Comparison of ENCODE assay signal across 20 cellular contexts in genomic region chr4:109699553-109700225, GRCh38. TPM values are rescaled to one million over a fixed set of nuclear protein-coding genes. Genes with fewer than 3 reads are reported as not detected.
DNase-seq lines count a peak whose midpoint lies in the region; ATAC-seq, FAIRE-seq and TF ChIP-seq lines count a peak whose summit lies in the region.
"Had no signal": no experiment of that assay in that cellular context is flagged by ENCODE, and none has a peak within 500 bp of the region (broad histone marks: within the 10 kb centered on the region; RNA-seq: fewer than 3 reads in every experiment).

No MANE protein-coding gene starts in this region.

- TF ChIP-seq POLR2A in HepG2 (IDR thresholded peaks at IDR 0.05; ENCODE audit: insufficient read depth in 1 of 2, low read depth in 2 of 2, low read length in 2 of 2), result no peak

- H3K4me1 ChIP-seq in liver (ENCODE audit: control insufficient read depth in 4 of 4, insufficient read depth in 4 of 4, low read length in 3 of 4), result peaks cover 5 to 24% (median 15%) of the 10 kb centered on the region in 4 donors
- peaks cover 37% of the 10 kb centered on the region for H3K4me1 ChIP-seq in HepG2 (ENCODE audit: insufficient read depth, low read length)

- H3K9ac ChIP-seq in liver (ENCODE audit: low read depth in 1 of 2, low read length in 2 of 2) (no peak overlapping the region), HepG2 (ENCODE audit: insufficient read depth, low read depth, low read length) (no peak overlapping the region)

- POLR2A ChIA-PET in HepG2 (lab: Yijun Ruan, JAX), result no interaction called here

- ATAC-seq in HepG2, result no peak
- ATAC-seq in left lobe of liver, result peak; percentile 7
- ATAC-seq in HG03469 (IDR thresholded peaks at IDR 0.05; ENCODE audit: unreplicated experiment), result no peak
- ATAC-seq: gastroesophageal sphincter, K562 had no signal

- H3K4me3 ChIP-seq in liver (ENCODE audit: low read depth in 1 of 3, low read length in 3 of 3) (no peak overlapping the region), HepG2 (replicated peaks in 1 of 3; ENCODE audit: insufficient read depth in 1 of 3, low read depth in 2 of 3, low read length in 3 of 3) (no peak overlapping the region), astrocyte of the cerebellum (ENCODE audit: low read depth, low read length) (no peak overlapping the region)
- H3K4me3 ChIP-seq: breast epithelium, gastroesophageal sphincter, K562 had no signal

- H2AFZ ChIP-seq in HepG2 (ENCODE audit: low read length), result no peak overlapping the region

- intact Hi-C loops in HepG2 (cut with micrococcal nuclease; ENCODE audit: unreplicated experiment), result loop anchor here (5.0 kb wide), 2 partner anchors 118 to 278 kb away; partner anchors contain the start of gene GAR1

- H3K27me3 ChIP-seq in liver (ENCODE audit: control insufficient read depth in 4 of 4, insufficient read depth in 4 of 4, low read length in 3 of 4), result no peaks in the 10 kb centered on the region
- no peaks in the 10 kb centered on the region for H3K27me3 ChIP-seq in HepG2 (ENCODE audit: control insufficient read depth in 1 of 2, insufficient read depth in 2 of 2, low read length in 2 of 2)
- H3K27me3 ChIP-seq: breast epithelium, gastroesophageal sphincter had no signal

- no peak for TF ChIP-seq EP300 in HepG2 (IDR thresholded peaks at IDR 0.05; ENCODE audit: low read depth in 2 of 2, low read length in 2 of 2)
- TF ChIP-seq EP300 in HepG2 (CRISPR knock-in tag; IDR thresholded peaks at IDR 0.05; ENCODE audit: borderline replicate concordance), result no peak

- CTCF ChIA-PET in HepG2 (lab: Yijun Ruan, JAX; ENCODE audit: low intra/inter-chr PET ratio, low total read pairs), result no interaction called here

- TF ChIP-seq CTCF in liver (IDR thresholded peaks at IDR 0.05; ENCODE audit: low read depth, low read length, missing input control) (no peak), HepG2 (CRISPR knock-in tag; IDR thresholded peaks at IDR 0.05) (no peak), astrocyte of the cerebellum (IDR thresholded peaks at IDR 0.05; ENCODE audit: low read depth, low read length, missing control alignments) (no peak)

- DNase-seq in HepG2 (ENCODE audit: low spot score), result no peak
- peak; percentile 46 for DNase-seq in astrocyte of the cerebellum (ENCODE audit: low read depth)
- DNase-seq in left lobe of liver (ENCODE audit: low spot score), result no peak
- no peak for DNase-seq in RPMI8226
- no peak for DNase-seq in NCI-H128 (lab: John Stamatoyannopoulos, UW; ENCODE audit: unreplicated experiment)
- no peak for DNase-seq in OCI-M2 (lab: John Stamatoyannopoulos, UW; ENCODE audit: unreplicated experiment)
- DNase-seq: activated naive CD4-positive, alpha-beta T cell treated with anti-CD3 and anti-CD28 coated beads, Interleukin-2, amount 50 U/mL, for 16 hours; dermis blood vessel endothelial cell; EL; erythroblast; MV-4-11; NCI-H2029; NCI-H510A; occipital lobe; SHP77 treated with DMSO at 0.1 percent for 48 hours had no signal

- no peak overlapping the region for H3K27ac ChIP-seq in liver (ENCODE audit: low read depth in 1 of 2, low read length in 2 of 2)
- no peak overlapping the region for H3K27ac ChIP-seq in HepG2 (ENCODE audit: extremely low read length, insufficient read depth, low read length)
- H3K27ac ChIP-seq: breast epithelium, gastroesophageal sphincter had no signal

- in situ Hi-C loops in HepG2 (cut with HindIII; ENCODE audit: extremely low pct_ligation_motif_present, low pct_unique_long_range_greater_than_20kb), result no loop called here
- in situ Hi-C loops in astrocyte of the cerebellum (cut with HindIII; ENCODE audit: low sequenced_read_pairs), result no loop called here

- no TSS peak for BruUV-seq in HepG2 (replicated peaks; lab: Mats Ljungman, UMichigan)

- no peak overlapping the region for H3K4me2 ChIP-seq in HepG2 (ENCODE audit: low read depth, low read length)

- no peaks in the 10 kb centered on the region for H4K20me1 ChIP-seq in HepG2 (ENCODE audit: insufficient read depth, low read length)

- H3K9me3 ChIP-seq in liver (ENCODE audit: control insufficient read depth in 4 of 4, low read length in 3 of 4), result no peaks in the 10 kb centered on the region
- no peaks in the 10 kb centered on the region for H3K9me3 ChIP-seq in HepG2 (ENCODE audit: low read length)
- H3K9me3 ChIP-seq: breast epithelium, gastroesophageal sphincter had no signal

- peak in 1 of 2 donors; percentile 15 for TF ChIP-seq RAD21 in liver (IDR thresholded peaks at IDR 0.05)
- TF ChIP-seq RAD21 in HepG2 (CRISPR knock-in tag; IDR thresholded peaks at IDR 0.05), result no peak

- FAIRE-seq in HepG2 (lab: Jason Lieb, UNC), result no peak
- FAIRE-seq: K562 had no signal

- 65% methylated on average over 8 of the region's 8 CpGs for WGBS in liver
- 89% methylated on average over 5 of the region's 8 CpGs for WGBS in HepG2 (ENCODE audit: low lambda C conversion rate)

- H3K79me2 ChIP-seq in HepG2 (ENCODE audit: insufficient read depth, low read length), result peaks cover 6% of the 10 kb centered on the region

- H3K36me3 ChIP-seq in liver (ENCODE audit: control insufficient read depth in 4 of 4, insufficient read depth in 3 of 4, low read depth in 1 of 4, low read length in 3 of 4), result peaks cover 0 to 11% (median 8%) of the 10 kb centered on the region in 4 donors
- H3K36me3 ChIP-seq in HepG2 (replicated peaks in 1 of 2; ENCODE audit: control insufficient read depth in 1 of 2, insufficient read depth in 2 of 2, low read length in 2 of 2), result peaks cover 0 to 5% of the 10 kb centered on the region in 2 experiments; a peak in 2 of 5 replicates
- H3K36me3 ChIP-seq: breast epithelium had no signal

TF ChIP-seq in liver, 16 proteins besides CTCF, POLR2A, EP300 and RAD21 (continues in another document):
- TF ChIP-seq MAX (IDR thresholded peaks at IDR 0.05) (no peak), SP1 (IDR thresholded peaks at IDR 0.05) (peak; percentile 27)

TF ChIP-seq in HepG2, 621 proteins besides CTCF, POLR2A, EP300 and RAD21:
- no peak for TF ChIP-seq RCOR2 (CRISPR knock-in tag; IDR thresholded peaks at IDR 0.05)

RNA-seq across cellular contexts. Expression of gene CASP6, which starts 3.6 kb away (rescaled TPM):
- total RNA-seq in liver (10 to 100 TPM; 18.5 to 20.9 TPM), HepG2 (2016; rRNA removed; fragmentation: Illumina TruSeq; extraction: Trizol) (34.6 and 42.4 TPM in 2 replicates), left lobe of liver (16.5 TPM)
- polyA plus RNA-seq in liver (10 to 100 TPM; 14.9 to 20.4 TPM), HepG2 (2011; rRNA removed) (14.7 and 19.7 TPM in 2 replicates)
- total RNA-seq in HepG2 (2016; cell fraction: cytosol; rRNA removed; fragmentation: Illumina TruSeq; extraction: Trizol; ENCODE audit: low read depth), result 5.4 and 5.6 TPM in 2 replicates
- 32.0 and 42.9 TPM in 2 replicates for total RNA-seq in HepG2 (2016; cell fraction: insoluble cytoplasmic fraction; rRNA removed; fragmentation: Illumina TruSeq; extraction: Trizol)
- 8.5 and 10.8 TPM in 2 replicates for total RNA-seq in HepG2 (2016; cell fraction: membrane; rRNA removed; fragmentation: Illumina TruSeq; extraction: Trizol)
- 9.2 and 16.4 TPM in 2 replicates for total RNA-seq in HepG2 (2016; cell fraction: nucleus; rRNA removed; fragmentation: Illumina TruSeq; extraction: Trizol)
- polyA plus RNA-seq in HepG2 (2011; cell fraction: cytosol; rRNA removed), result 11.7 and 21.6 TPM in 2 replicates
- 3.0 and 5.4 TPM in 2 replicates for polyA plus RNA-seq in HepG2 (2011; cell fraction: nucleus; rRNA removed)
- polyA plus RNA-seq in HepG2 (2012), result 12.4 and 13.2 TPM in 2 replicates
- polyA plus RNA-seq in HepG2 (2016; cell fraction: cytosol; fragmentation: Illumina TruSeq; extraction: Trizol; ENCODE audit: low read depth), result 4.6 and 5.3 TPM in 2 replicates
- polyA plus RNA-seq in HepG2 (2016; cell fraction: insoluble cytoplasmic fraction; fragmentation: Illumina TruSeq; extraction: Trizol; ENCODE audit: low read depth), result 41.5 and 42.2 TPM in 2 replicates
- polyA plus RNA-seq in HepG2 (2016; cell fraction: membrane; fragmentation: Illumina TruSeq; extraction: Trizol; ENCODE audit: low read depth), result 7.8 and 9.4 TPM in 2 replicates
- polyA plus RNA-seq in HepG2 (2016; cell fraction: nucleus; fragmentation: Illumina TruSeq; extraction: Trizol; ENCODE audit: insufficient read depth, low read depth), result 22.9 and 25.4 TPM in 2 replicates
- polyA minus RNA-seq in HepG2 (2011; rRNA and poly(A)+ RNA removed; ENCODE audit: low replicate concordance), result 12.1 and 18.4 TPM in 2 replicates
- 7.5 and 9.4 TPM in 2 replicates for polyA minus RNA-seq in HepG2 (2011; cell fraction: cytosol; rRNA and poly(A)+ RNA removed)
- polyA minus RNA-seq in HepG2 (2011; cell fraction: nucleus; rRNA and poly(A)+ RNA removed), result 4.6 and 9.7 TPM in 2 replicates

RNA-seq across cellular contexts. Expression of gene PLA2G12A, which starts 30.2 kb away (rescaled TPM):
- total RNA-seq in liver, result 10 to 100 TPM; 11.3 to 28.9 TPM
- polyA plus RNA-seq in liver, result 10 to 100 TPM; 29.9 to 57.7 TPM
- total RNA-seq in HepG2 (2016; rRNA removed; fragmentation: Illumina TruSeq; extraction: Trizol), result 38.7 and 61.2 TPM in 2 replicates
- total RNA-seq in HepG2 (2016; cell fraction: cytosol; rRNA removed; fragmentation: Illumina TruSeq; extraction: Trizol; ENCODE audit: low read depth), result 80.9 and 88.4 TPM in 2 replicates
- total RNA-seq in HepG2 (2016; cell fraction: insoluble cytoplasmic fraction; rRNA removed; fragmentation: Illumina TruSeq; extraction: Trizol), result 38.8 and 49.0 TPM in 2 replicates
- 93.3 and 109 TPM in 2 replicates for total RNA-seq in HepG2 (2016; cell fraction: membrane; rRNA removed; fragmentation: Illumina TruSeq; extraction: Trizol)
- 45.0 and 51.2 TPM in 2 replicates for total RNA-seq in HepG2 (2016; cell fraction: nucleus; rRNA removed; fragmentation: Illumina TruSeq; extraction: Trizol)
- 54.9 and 64.0 TPM in 2 replicates for polyA plus RNA-seq in HepG2 (2011; rRNA removed)
- polyA plus RNA-seq in HepG2 (2011; cell fraction: cytosol; rRNA removed), result 12.2 and 21.4 TPM in 2 replicates
- polyA plus RNA-seq in HepG2 (2011; cell fraction: nucleus; rRNA removed), result 15.8 and 25.0 TPM in 2 replicates
- polyA plus RNA-seq in HepG2 (2012), result 9.0 and 34.2 TPM in 2 replicates
- polyA plus RNA-seq in HepG2 (2016; cell fraction: cytosol; fragmentation: Illumina TruSeq; extraction: Trizol; ENCODE audit: low read depth), result 110 and 124 TPM in 2 replicates
- 45.8 and 54.7 TPM in 2 replicates for polyA plus RNA-seq in HepG2 (2016; cell fraction: insoluble cytoplasmic fraction; fragmentation: Illumina TruSeq; extraction: Trizol; ENCODE audit: low read depth)
- 99.5 and 101 TPM in 2 replicates for polyA plus RNA-seq in HepG2 (2016; cell fraction: membrane; fragmentation: Illumina TruSeq; extraction: Trizol; ENCODE audit: low read depth)
- 54.3 and 81.9 TPM in 2 replicates for polyA plus RNA-seq in HepG2 (2016; cell fraction: nucleus; fragmentation: Illumina TruSeq; extraction: Trizol; ENCODE audit: insufficient read depth, low read depth)
- polyA minus RNA-seq in HepG2 (2011; rRNA and poly(A)+ RNA removed; ENCODE audit: low replicate concordance), result 58.3 and 120 TPM in 2 replicates
- 6.7 and 15.7 TPM in 2 replicates for polyA minus RNA-seq in HepG2 (2011; cell fraction: cytosol; rRNA and poly(A)+ RNA removed)
- 69.3 and 164 TPM in 2 replicates for polyA minus RNA-seq in HepG2 (2011; cell fraction: nucleus; rRNA and poly(A)+ RNA removed)
- total RNA-seq in left lobe of liver, result 38.9 TPM
